In the genomic region with DNA sequence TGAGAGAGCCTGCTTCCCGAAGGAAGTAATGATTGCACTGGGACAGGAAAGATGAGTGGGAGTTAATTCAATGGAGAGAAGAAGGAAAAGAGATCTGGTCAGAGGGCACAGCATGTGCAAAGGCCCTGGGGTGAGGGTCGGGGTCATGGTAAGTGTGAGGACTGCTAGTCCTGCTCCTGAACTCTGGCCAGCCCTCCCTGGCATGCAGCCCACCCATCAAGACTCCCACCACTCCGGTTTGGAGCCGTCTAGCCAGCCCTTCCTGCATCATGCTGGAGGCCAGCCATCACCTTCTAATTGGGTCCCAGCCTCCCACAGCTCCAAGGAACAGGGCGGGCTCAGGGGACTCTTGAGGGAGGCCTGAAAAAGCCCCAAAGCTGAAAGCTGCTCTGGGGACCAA, we compare ENCODE assay signal across 22 cellular contexts.
"Had no signal": no experiment of that assay in that cellular context is flagged by ENCODE, and none has a peak within 500 bp of the region (broad histone marks: within the 10 kb centered on the region; RNA-seq: fewer than 3 reads in every experiment).

No MANE protein-coding gene starts in this region.

- H3K27ac Mint-ChIP-seq: activated CD4-positive, alpha-beta memory T cell treated with anti-CD3 and anti-CD28 coated beads, Interleukin-2, amount 10 ng/mL, durations not matched to agents 7 days and 5 days; activated CD4-positive, alpha-beta T cell treated with anti-CD3 and anti-CD28 coated beads, Interleukin-2, amount 10 ng/mL, durations not matched to agents 24 days and 14 days; activated naive CD4-positive, alpha-beta T cell treated with anti-CD3 and anti-CD28 coated beads, Interleukin-2, amount 10 ng/mL, durations not matched to agents 7 days and 5 days; activated T-cell treated with anti-CD3 and anti-CD28 coated beads, Interleukin-2, amount 50 U/mL, for 72 hours; progenitor cell of endocrine pancreas; T-helper 2 cell treated with Interferon-gamma antibody and Interleukin-4, amounts not matched to agents 5 μg/mL and 100 μg/mL, for 36 hours had no signal

- H3K4me1 Mint-ChIP-seq: activated CD4-positive, alpha-beta memory T cell treated with anti-CD3 and anti-CD28 coated beads, Interleukin-2, amount 10 ng/mL, durations not matched to agents 7 days and 5 days; activated CD4-positive, alpha-beta T cell treated with anti-CD3 and anti-CD28 coated beads, Interleukin-2, amount 10 ng/mL, durations not matched to agents 24 days and 14 days; activated naive CD4-positive, alpha-beta T cell treated with anti-CD3 and anti-CD28 coated beads, Interleukin-2, amount 10 ng/mL, durations not matched to agents 7 days and 5 days had no signal

- H3K4me3 ChIP-seq: left lung, upper lobe of left lung had no signal

- ATAC-seq: activated CD4-positive, CD25-positive, alpha-beta regulatory T cell treated with anti-CD3 and anti-CD28 coated beads, Interleukin-2, amount 50 U/mL, for 24 hours; activated T-cell treated with anti-CD3 and anti-CD28 coated beads, Interleukin-2, amount 50 U/mL, for 72 hours; foreskin keratinocyte; left lung had no signal

- H3K4me1 ChIP-seq: foreskin keratinocyte had no signal

- H3K27ac ChIP-seq: foreskin keratinocyte, left lung, upper lobe of left lung had no signal

- H3K9me3 ChIP-seq: left lung, upper lobe of left lung had no signal

- H3K36me3 ChIP-seq: left lung, upper lobe of left lung had no signal

- H3K36me3 Mint-ChIP-seq: activated naive CD4-positive, alpha-beta T cell treated with anti-CD3 and anti-CD28 coated beads, Interleukin-2, amount 10 ng/mL, durations not matched to agents 7 days and 5 days had no signal

- DNase-seq: activated CD4-positive, alpha-beta memory T cell treated with anti-CD3 and anti-CD28 coated beads, Interleukin-2, amount 10 ng/mL, durations not matched to agents 7 days and 5 days; activated CD4-positive, alpha-beta T cell treated with anti-CD3 and anti-CD28 coated beads, Interleukin-2, amount 10 ng/mL, durations not matched to agents 24 days and 14 days; activated effector memory CD4-positive, alpha-beta T cell treated with Interleukin-2 at 50 U/mL for 16 hours; activated naive CD4-positive, alpha-beta T cell treated with anti-CD3 and anti-CD28 coated beads, Interleukin-2, amount 10 ng/mL, durations not matched to agents 7 days and 5 days; activated T-cell treated with anti-CD3 and anti-CD28 coated beads, Interleukin-2, amount 50 U/mL, for 72 hours; amygdala; cerebellar nuclear complex; cortex of kidney; effector CD4-positive, alpha-beta T cell; erythroblast; foreskin keratinocyte; left lung; retina; stimulated activated CD4-positive, alpha-beta T cell treated with anti-CD3 and anti-CD28 coated beads, Interleukin-4, amount 100 ng/mL, for 24 hours; stimulated activated naive CD4-positive, alpha-beta T cell treated with Interleukin-2 at 50 U/mL for 16 hours; upper lobe of left lung had no signal

- H3K27me3 Mint-ChIP-seq: activated CD4-positive, alpha-beta memory T cell treated with anti-CD3 and anti-CD28 coated beads, Interleukin-2, amount 10 ng/mL, durations not matched to agents 7 days and 5 days; activated CD4-positive, alpha-beta T cell treated with anti-CD3 and anti-CD28 coated beads, Interleukin-2, amount 10 ng/mL, durations not matched to agents 24 days and 14 days had no signal

- FAIRE-seq: bronchial epithelial cell, endometrium had no signal

- H3K27me3 ChIP-seq: foreskin keratinocyte, left lung, upper lobe of left lung had no signal

- H3K9me3 Mint-ChIP-seq: activated CD4-positive, alpha-beta memory T cell treated with anti-CD3 and anti-CD28 coated beads, Interleukin-2, amount 10 ng/mL, durations not matched to agents 7 days and 5 days; activated CD4-positive, alpha-beta T cell treated with anti-CD3 and anti-CD28 coated beads, Interleukin-2, amount 10 ng/mL, durations not matched to agents 24 days and 14 days; activated naive CD4-positive, alpha-beta T cell treated with anti-CD3 and anti-CD28 coated beads, Interleukin-2, amount 10 ng/mL, durations not matched to agents 7 days and 5 days; activated T-cell treated with anti-CD3 and anti-CD28 coated beads, Interleukin-2, amount 50 U/mL, for 72 hours; neural crest cell; T-helper 2 cell treated with Interferon-gamma antibody and Interleukin-4, amounts not matched to agents 5 μg/mL and 100 μg/mL, for 36 hours had no signal

- H3K4me3 Mint-ChIP-seq: activated CD4-positive, alpha-beta memory T cell treated with anti-CD3 and anti-CD28 coated beads, Interleukin-2, amount 10 ng/mL, durations not matched to agents 7 days and 5 days; activated CD4-positive, alpha-beta T cell treated with anti-CD3 and anti-CD28 coated beads, Interleukin-2, amount 10 ng/mL, durations not matched to agents 24 days and 14 days; activated naive CD4-positive, alpha-beta T cell treated with anti-CD3 and anti-CD28 coated beads, Interleukin-2, amount 10 ng/mL, durations not matched to agents 7 days and 5 days; activated T-cell treated with anti-CD3 and anti-CD28 coated beads, Interleukin-2, amount 50 U/mL, for 72 hours; neural crest cell; T-helper 2 cell treated with Interferon-gamma antibody and Interleukin-4, amounts not matched to agents 5 μg/mL and 100 μg/mL, for 36 hours had no signal
